18 cellular contexts compared by ENCODE assay signal in genomic region chr17:37648555-37648954, GRCh38. TPM values are rescaled to one million over a fixed set of nuclear protein-coding genes. Genes with fewer than 3 reads are reported as not detected.
DNase-seq lines count a peak whose midpoint lies in the region; ATAC-seq, FAIRE-seq and TF ChIP-seq lines count a peak whose summit lies in the region.
"Had no signal": no experiment of that assay in that cellular context is flagged by ENCODE, and none has a peak within 500 bp of the region (broad histone marks: within the 10 kb centered on the region; RNA-seq: fewer than 3 reads in every experiment).

No MANE protein-coding gene starts in this region.

- H3K27ac ChIP-seq in astrocyte (ENCODE audit: low read depth, low read length): peak overlapping the region; percentile 60

- intact Hi-C loops in activated CD8-positive, alpha-beta T cell treated with anti-CD3 and anti-CD28 coated beads for 36 hours (cut with micrococcal nuclease): no loop called here

- H3K36me3 ChIP-seq in astrocyte (ENCODE audit: insufficient read depth, low read length): no peaks in the 10 kb centered on the region

- H3K4me3 ChIP-seq in astrocyte (ENCODE audit: insufficient read depth, low read depth, low read length) (no peak overlapping the region), foreskin fibroblast (ENCODE audit: low read depth in 1 of 2, low read length in 2 of 2) (no peak overlapping the region)
- H3K4me3 ChIP-seq: body of pancreas had no signal

- no peaks in the 10 kb centered on the region for H4K20me1 ChIP-seq in astrocyte (ENCODE audit: insufficient read depth, low read length)

- no peaks in the 10 kb centered on the region for H3K9me3 ChIP-seq in astrocyte (ENCODE audit: insufficient read depth, low read depth, low read length)
- H3K9me3 ChIP-seq: body of pancreas had no signal

- DNase-seq in A172 (ENCODE audit: low spot score): peak; percentile 65
- DNase-seq in HCEC 1CT: peak; percentile 72
- DNase-seq in astrocyte (ENCODE audit: low read depth): peak; percentile 73
- peak; percentile 66 to 78 for DNase-seq in foreskin fibroblast
- DNase-seq in SKM-1 treated with dmso at 0.1 percent for 144 hours (lab: John Stamatoyannopoulos, UW; ENCODE audit: unreplicated experiment): no peak
- DNase-seq in activated CD8-positive, alpha-beta T cell treated with anti-CD3 and anti-CD28 coated beads for 36 hours: no peak
- DNase-seq in stimulated activated naive CD4-positive, alpha-beta T cell (lab: John Stamatoyannopoulos, UW): no peak
- DNase-seq: activated T-cell treated with anti-CD3 and anti-CD28 coated beads, Interleukin-2, amount 50 U/mL, for 24 hours; body of pancreas; erythroblast; GDM1; islet precursor cell; NCI-H1105; NCI-H524; nucleus accumbens; SHP77 treated with DMSO at 0.1 percent for 48 hours had no signal

- H3K4me3 Mint-ChIP-seq in astrocyte (ENCODE audit: unreplicated experiment): no peak overlapping the region
- no peak overlapping the region for H3K4me3 Mint-ChIP-seq in activated CD8-positive, alpha-beta T cell treated with anti-CD3 and anti-CD28 coated beads for 36 hours
- H3K4me3 Mint-ChIP-seq: activated T-cell treated with anti-CD3 and anti-CD28 coated beads, Interleukin-2, amount 50 U/mL, for 24 hours had no signal

- H3K36me3 Mint-ChIP-seq in astrocyte (ENCODE audit: low read depth, unreplicated experiment): no peaks in the 10 kb centered on the region
- H3K36me3 Mint-ChIP-seq in activated CD8-positive, alpha-beta T cell treated with anti-CD3 and anti-CD28 coated beads for 36 hours (ENCODE audit: low read depth): no peaks in the 10 kb centered on the region

- H3K4me1 Mint-ChIP-seq in astrocyte (ENCODE audit: low read depth, unreplicated experiment): peaks cover 19% of the 10 kb centered on the region
- peaks cover 8% of the 10 kb centered on the region for H3K4me1 Mint-ChIP-seq in activated CD8-positive, alpha-beta T cell treated with anti-CD3 and anti-CD28 coated beads for 36 hours (ENCODE audit: low read depth)

- peak overlapping the region; percentile 18 for H2AFZ ChIP-seq in astrocyte (ENCODE audit: low read depth, low read length)

- peaks cover 17% of the 10 kb centered on the region for H3K4me1 ChIP-seq in astrocyte (ENCODE audit: insufficient read depth, low read length)

- POLR2A ChIA-PET in activated CD8-positive, alpha-beta T cell treated with anti-CD3 and anti-CD28 coated beads for 36 hours (lab: Charles Lee): no interaction called here

- TF ChIP-seq CTCF in astrocyte (IDR thresholded peaks at IDR 0.05; ENCODE audit: insufficient read depth, low read depth, low read length) (no peak), foreskin fibroblast (IDR thresholded peaks at IDR 0.05; ENCODE audit: low read depth, low read length) (no peak)
- no peak for TF ChIP-seq CTCF in activated CD8-positive, alpha-beta T cell treated with anti-CD3 and anti-CD28 coated beads for 36 hours (IDR thresholded peaks at IDR 0.05)

- H3K27me3 Mint-ChIP-seq in astrocyte (ENCODE audit: low read depth, unreplicated experiment): peaks cover 4% of the 10 kb centered on the region
- H3K27me3 Mint-ChIP-seq in activated CD8-positive, alpha-beta T cell treated with anti-CD3 and anti-CD28 coated beads for 36 hours: peaks cover 39% of the 10 kb centered on the region

- H3K9ac ChIP-seq in astrocyte (ENCODE audit: low read length): peak overlapping the region; percentile 61

- H3K27me3 ChIP-seq in astrocyte (ENCODE audit: insufficient read depth, low read length): no peaks in the 10 kb centered on the region
- H3K27me3 ChIP-seq: body of pancreas had no signal

- no peaks in the 10 kb centered on the region for H3K79me2 ChIP-seq in astrocyte (ENCODE audit: insufficient read depth, low read length)

- H3K27ac Mint-ChIP-seq in astrocyte (ENCODE audit: unreplicated experiment): peak overlapping the region; percentile 2
- no peak overlapping the region for H3K27ac Mint-ChIP-seq in activated CD8-positive, alpha-beta T cell treated with anti-CD3 and anti-CD28 coated beads for 36 hours
- H3K27ac Mint-ChIP-seq: activated T-cell treated with anti-CD3 and anti-CD28 coated beads, Interleukin-2, amount 50 U/mL, for 24 hours had no signal

- no peak for FAIRE-seq in astrocyte (lab: Jason Lieb, UNC)
- FAIRE-seq: urothelium cell line had no signal

- H3K9me3 Mint-ChIP-seq in astrocyte (ENCODE audit: unreplicated experiment): no peaks in the 10 kb centered on the region
- no peaks in the 10 kb centered on the region for H3K9me3 Mint-ChIP-seq in activated CD8-positive, alpha-beta T cell treated with anti-CD3 and anti-CD28 coated beads for 36 hours
- H3K9me3 Mint-ChIP-seq: activated T-cell treated with anti-CD3 and anti-CD28 coated beads, Interleukin-2, amount 50 U/mL, for 24 hours had no signal

- peak overlapping the region; percentile 74 for H3K4me2 ChIP-seq in astrocyte (ENCODE audit: low read length)

- CTCF ChIA-PET in activated CD8-positive, alpha-beta T cell treated with anti-CD3 and anti-CD28 coated beads for 36 hours (lab: Charles Lee): interaction anchor here (0.9 to 1.3 kb wide), 3 partner anchors 37 to 144 kb away, joined by 3 to 4 read pairs (median 3); no protein-coding TSS in a partner anchor

- no peak for ATAC-seq in GM21619 (IDR thresholded peaks at IDR 0.05; ENCODE audit: unreplicated experiment)
- no peak for ATAC-seq in activated CD8-positive, alpha-beta T cell treated with anti-CD3 and anti-CD28 coated beads for 36 hours
- ATAC-seq: body of pancreas had no signal

RNA-seq across cellular contexts. Expression of gene DDX52, which starts 5.3 kb away (rescaled TPM):
- 45.9 and 59.3 TPM in 2 replicates for total RNA-seq in A172 (2014; rRNA removed; shearing (Covaris generic))
- 52.2 and 55.1 TPM in 2 replicates for total RNA-seq in astrocyte
- 10 to 100 TPM; 33.1 to 34.5 TPM for total RNA-seq in activated CD8-positive, alpha-beta T cell treated with anti-CD3 and anti-CD28 coated beads for 36 hours

RNA-seq across cellular contexts. Expression of gene SYNRG, which starts 39.3 kb away (rescaled TPM):
- total RNA-seq in A172 (2014; rRNA removed; shearing (Covaris generic)): 7.4 and 9.0 TPM in 2 replicates
- total RNA-seq in astrocyte: 31.1 and 31.3 TPM in 2 replicates
- total RNA-seq in activated CD8-positive, alpha-beta T cell treated with anti-CD3 and anti-CD28 coated beads for 36 hours: 10 to 100 TPM; 35.4 to 43.1 TPM

Comparison
In these comparisons a context has a peak if more than half of its experiments do, and no peak if none do; other contexts are left out.
1. DNase-seq: peak in A172 (single experiment), HCEC 1CT (single experiment), astrocyte (single experiment) and foreskin fibroblast (2 of 2); none in SKM-1 treated with dmso at 0.1 percent for 144 hours (single experiment), activated CD8-positive, alpha-beta T cell treated with anti-CD3 and anti-CD28 coated beads for 36 hours (single experiment) and stimulated activated naive CD4-positive, alpha-beta T cell (0 of 6).